In the genomic region with DNA sequence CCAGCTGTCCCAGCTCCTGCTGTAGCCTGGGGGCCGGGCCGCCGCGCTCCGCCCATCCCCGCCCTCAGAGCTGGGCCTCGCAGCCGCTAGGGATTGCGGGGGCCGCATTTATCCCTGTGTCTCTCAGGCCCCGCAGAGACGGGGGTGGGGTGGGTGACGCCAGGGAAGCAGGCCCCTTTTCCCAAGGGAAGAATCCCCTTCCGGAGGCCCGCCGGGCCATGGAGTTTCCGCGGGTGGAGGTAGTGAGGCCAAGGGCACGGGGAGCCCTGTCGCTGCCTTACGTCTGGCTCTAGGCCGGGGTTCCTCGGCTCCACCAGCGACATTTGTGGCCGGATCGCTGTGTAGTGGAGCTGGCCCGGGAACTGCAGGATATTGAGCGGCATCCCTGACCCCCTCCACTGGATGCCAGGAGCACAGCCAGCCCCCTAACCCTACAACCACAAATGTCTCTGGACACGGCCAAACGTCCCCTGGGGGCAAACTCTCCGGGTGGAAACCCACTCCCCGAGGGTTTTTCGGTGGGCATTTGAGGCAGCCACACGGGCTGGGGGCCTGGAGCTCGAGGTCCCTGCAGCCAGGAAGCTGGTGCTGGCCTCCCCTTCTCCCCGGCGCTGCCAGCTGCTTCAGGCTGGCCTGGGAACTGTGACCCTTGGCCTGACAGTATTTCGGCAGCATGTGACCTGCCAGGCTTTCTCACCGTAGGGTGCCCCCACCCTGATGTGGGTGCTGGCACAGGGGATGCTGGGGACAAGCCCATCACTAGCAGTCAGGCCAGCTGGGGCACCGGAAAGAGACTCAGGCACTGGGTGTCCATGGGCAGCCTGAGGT, we compare ENCODE assay signal across 8 cellular contexts. TPM values are rescaled to one million over a fixed set of nuclear protein-coding genes. Genes with fewer than 3 reads are reported as not detected.
DNase-seq lines count a peak whose midpoint lies in the region; ATAC-seq, FAIRE-seq and TF ChIP-seq lines count a peak whose summit lies in the region.

No MANE protein-coding gene starts in this region.

- peak overlapping the region; percentile 86 for H4K91ac ChIP-seq in H1 (replicated peaks; ENCODE audit: insufficient read length, low read length)

- no peak for TF ChIP-seq RAD21 in H1 (IDR thresholded peaks at IDR 0.05 in 1 of 2, conservative IDR thresholded peaks at IDR 0.05 in 1 of 2; ENCODE audit: low read depth in 2 of 2, low read length in 2 of 2)

- H3K27me3 ChIP-seq in RWPE2 (ENCODE audit: insufficient read depth, poor library complexity, severe bottlenecking): peaks cover 4% of the 10 kb centered on the region
- H3K27me3 ChIP-seq in H1 (replicated peaks in 1 of 4; ENCODE audit: control insufficient read depth in 3 of 4, extremely low read depth in 1 of 4, insufficient read depth in 3 of 4, low read length in 3 of 4): peaks cover 0 to 16% (median 11%) of the 10 kb centered on the region in 4 experiments; a peak in 6 of 7 replicates
- peaks cover 3% of the 10 kb centered on the region for H3K27me3 ChIP-seq in thymus (ENCODE audit: control insufficient read depth, insufficient read depth)

- H3K79me2 ChIP-seq in H1 (ENCODE audit: control insufficient read depth in 1 of 2, insufficient read depth in 2 of 2, low read length in 2 of 2): no peaks in the 10 kb centered on the region

- peak in 1 of 2 experiments; percentile 11; a peak in 1 of 3 replicates for TF ChIP-seq EP300 in H1 (IDR thresholded peaks at IDR 0.05; ENCODE audit: borderline replicate concordance in 1 of 2, low read depth in 2 of 2, low read length in 2 of 2)

- peak overlapping the region; percentile 84 to 95 for H3K4me2 ChIP-seq in H1 (ENCODE audit: insufficient read depth in 1 of 2, low read depth in 2 of 2, low read length in 2 of 2)

- H2BK12ac ChIP-seq in H1 (ENCODE audit: low read depth, low read length): peak overlapping the region; percentile 92; the same call in 1 of the 2 replicates

- H3K9ac ChIP-seq in H1 (replicated peaks in 1 of 4; ENCODE audit: extremely low read depth in 1 of 4, low read depth in 3 of 4, low read length in 3 of 4): no peak overlapping the region; a peak in 2 of 7 replicates

- H3K27ac ChIP-seq in RWPE2 (ENCODE audit: poor library complexity, severe bottlenecking) (no peak overlapping the region), H1 (ENCODE audit: low read depth, low read length) (no peak overlapping the region), mesodermal cell (ENCODE audit: low read depth, low read length, severe bottlenecking) (peak overlapping the region; percentile 58), thymus (ENCODE audit: low read depth) (peak overlapping the region; percentile 36)

- TF ChIP-seq CTCF in RWPE2 (IDR thresholded peaks at IDR 0.05; ENCODE audit: poor library complexity, severe bottlenecking) (no peak), H1 (IDR thresholded peaks at IDR 0.05; ENCODE audit: control extremely low read depth in 1 of 3, insufficient read depth in 1 of 3, low read depth in 1 of 3, low read length in 3 of 3) (no peak)

- H3K9me3 ChIP-seq in RWPE2 (ENCODE audit: severe bottlenecking) (no peaks in the 10 kb centered on the region), H1 (ENCODE audit: insufficient read depth in 2 of 2, low read depth in 1 of 2, low read length in 1 of 2) (no peaks in the 10 kb centered on the region), mesodermal cell (ENCODE audit: control insufficient read depth, low read length) (no peaks in the 10 kb centered on the region), thymus (ENCODE audit: control insufficient read depth) (no peaks in the 10 kb centered on the region)

- H3K4me3 ChIP-seq in RWPE2 (ENCODE audit: severe bottlenecking) (peak overlapping the region; percentile 25), H1 (ENCODE audit: extremely low read depth in 1 of 4, insufficient read depth in 2 of 4, low read depth in 3 of 4, low read length in 4 of 4) (peak overlapping the region; percentile 26 to 59 (median 48)), mesodermal cell (ENCODE audit: extremely low read depth, insufficient read depth, low read length, poor library complexity, severe bottlenecking) (no peak overlapping the region), thymus (ENCODE audit: low read length) (peak overlapping the region; percentile 34)

- H3K4me1 ChIP-seq in RWPE2 (ENCODE audit: insufficient read depth, poor library complexity, severe bottlenecking) (no peaks in the 10 kb centered on the region), H1 (replicated peaks in 1 of 4; ENCODE audit: control insufficient read depth in 3 of 4, insufficient read depth in 4 of 4, low read length in 3 of 4) (peaks cover 3 to 37% (median 29%) of the 10 kb centered on the region in 4 experiments), mesodermal cell (ENCODE audit: control insufficient read depth, insufficient read depth, low read length, poor library complexity, severe bottlenecking) (peaks cover 17% of the 10 kb centered on the region), thymus (ENCODE audit: control insufficient read depth, insufficient read depth, low read length) (peaks cover 5% of the 10 kb centered on the region)

- POLR2A ChIA-PET in H1 (lab: Charles Lee; ENCODE audit: partially characterized antibody): interaction anchor here (0.6 to 3.2 kb wide), 9 partner anchors 10 to 249 kb away, joined by 3 to 22 read pairs (median 5); a partner anchor contains a TSS

- CTCF ChIA-PET in H1 (lab: Charles Lee; ENCODE audit: partially characterized antibody): interaction anchor here (0.6 to 8.2 kb wide), 15 partner anchors 10 to 186 kb away, joined by 3 to 93 read pairs (median 7); a partner anchor contains a TSS

- no peak overlapping the region for H2AK5ac ChIP-seq in H1 (ENCODE audit: low read depth, low read length)

- no peak overlapping the region for H3K14ac ChIP-seq in H1 (ENCODE audit: insufficient read length)

- H4K8ac ChIP-seq in H1 (ENCODE audit: extremely low read depth, insufficient read depth, low read length): peak overlapping the region; percentile 84

- 16% methylated on average over 35 of the region's 40 CpGs; no CpG with 5 or more reads in 1 of the 2 experiments for WGBS in H1 (ENCODE audit: extremely low coverage in 1 of 2, insufficient coverage in 1 of 2, insufficient read length in 1 of 2, insufficient replicate concordance in 2 of 2, low coverage in 1 of 2, low lambda C conversion rate in 2 of 2, missing lambda C conversion rate in 1 of 2), 2 experiments
- 7 to 8% methylated on average over 26 to 36 of the region's 40 CpGs for WGBS in mesodermal cell (ENCODE audit: insufficient coverage in 2 of 2), 2 experiments
- 25% methylated on average over 40 of the region's 40 CpGs for WGBS in thymus

- H3K56ac ChIP-seq in H1 (replicated peaks; ENCODE audit: insufficient read length, low read depth, low read length): peak overlapping the region; percentile 32

- H3K36me3 ChIP-seq in RWPE2 (ENCODE audit: low read depth): no peaks in the 10 kb centered on the region
- H3K36me3 ChIP-seq in H1 (ENCODE audit: control insufficient read depth in 2 of 4, insufficient read depth in 4 of 4, low read length in 3 of 4): no peaks in the 10 kb centered on the region
- H3K36me3 ChIP-seq in mesodermal cell (ENCODE audit: control insufficient read depth, insufficient read depth, low read length): peaks cover 8% of the 10 kb centered on the region
- no peaks in the 10 kb centered on the region for H3K36me3 ChIP-seq in thymus (ENCODE audit: control insufficient read depth, insufficient read depth)

- peak overlapping the region; percentile 90 for H2BK20ac ChIP-seq in H1 (ENCODE audit: low read length)

- H3K18ac ChIP-seq in H1 (ENCODE audit: extremely low read depth, low read length): peak overlapping the region; percentile 81

- H3K79me1 ChIP-seq in H1 (ENCODE audit: low read depth, low read length): no peaks in the 10 kb centered on the region

- TF ChIP-seq POLR2A in H1 (IDR thresholded peaks at IDR 0.05; ENCODE audit: control extremely low read depth in 1 of 2, low read depth in 2 of 2, low read length in 2 of 2): no peak

- H4K5ac ChIP-seq in H1 (ENCODE audit: insufficient read length, low read depth, low read length): peak overlapping the region; percentile 55

- peak; percentile 97 for ATAC-seq in GM19351 (IDR thresholded peaks at IDR 0.05; ENCODE audit: unreplicated experiment)
- ATAC-seq in HG03442 (IDR thresholded peaks at IDR 0.05; ENCODE audit: unreplicated experiment): peak; percentile 84
- ATAC-seq in RWPE2 (ENCODE audit: low read depth): peak; percentile 36

- no peak overlapping the region for H2BK120ac ChIP-seq in H1 (replicated peaks; ENCODE audit: low read depth, low read length)

- peak overlapping the region; percentile 87; the same call in 1 of the 2 replicates for H2BK5ac ChIP-seq in H1 (ENCODE audit: low read depth, low read length)

- H3K23me2 ChIP-seq in H1 (ENCODE audit: low read depth, low read length): peaks cover 11% of the 10 kb centered on the region; the same call in 1 of the 2 replicates

- peaks cover 2 to 4% of the 10 kb centered on the region in 2 experiments for H4K20me1 ChIP-seq in H1 (replicated peaks in 1 of 2; ENCODE audit: control insufficient read depth in 1 of 2, insufficient read depth in 2 of 2, low read length in 2 of 2)

- peak overlapping the region; percentile 85 for H3K4ac ChIP-seq in H1 (replicated peaks; ENCODE audit: insufficient read length, low read depth, low read length)

- no peak overlapping the region for H3K23ac ChIP-seq in H1 (ENCODE audit: insufficient read length)

- H2BK15ac ChIP-seq in H1 (ENCODE audit: low read length): no peak overlapping the region

- no peak overlapping the region; the same call in 1 of the 2 replicates for H2AFZ ChIP-seq in H1 (ENCODE audit: low read length)

- FAIRE-seq in H1 (lab: Jason Lieb, UNC): no peak

- peak; percentile 66 for DNase-seq in COLO668 (lab: John Stamatoyannopoulos, UW; ENCODE audit: unreplicated experiment)
- DNase-seq in RWPE2 (ENCODE audit: low spot score): no peak
- DNase-seq in H1 (ENCODE audit: low read depth in 1 of 2, low spot score in 2 of 2): peak in 1 of 2 experiments; percentile 64
- DNase-seq in GM03348 (ENCODE audit: low spot score): no peak

RNA-seq across cellular contexts. Expression of a gene that starts 12.0 kb away (rescaled TPM):
- total RNA-seq in H1 (2021; fragmentation: NEBNext Ultra II Directional; extraction: Animal tissue kit (Norgen Biotek cat#: 25700)): 0.46 and 0.52 TPM in 2 replicates
- polyA plus RNA-seq in H1 (2011; rRNA removed) (1.3 and 1.6 TPM in 2 replicates), thymus (26.7 TPM)
- polyA plus RNA-seq in H1 (2011; cell fraction: cytosol; rRNA removed): 1.5 TPM
- 2.0 TPM for polyA plus RNA-seq in H1 (2011; cell fraction: nucleus; rRNA removed)
- 0.75 to 2.2 TPM (median 1.1 TPM) in 4 replicates for polyA plus RNA-seq in H1 (2012, experiment 1 of 2)
- 0.81 TPM for polyA plus RNA-seq in H1 (2012, experiment 2 of 2)
- 1.2 TPM for polyA plus RNA-seq in H1 (2013, experiment 1 of 2)
- 1.2 TPM for polyA plus RNA-seq in H1 (2013, experiment 2 of 2)
- polyA minus RNA-seq in H1 (2011; rRNA and poly(A)+ RNA removed): 1.2 and 1.8 TPM in 2 replicates
- polyA minus RNA-seq in H1 (2011; cell fraction: cytosol; rRNA and poly(A)+ RNA removed): not detected
- polyA minus RNA-seq in H1 (2011; cell fraction: nucleus; rRNA and poly(A)+ RNA removed): 0.30 TPM
- not detected for polyA plus RNA-seq in mesodermal cell (2013, experiment 1 of 2)
- polyA plus RNA-seq in mesodermal cell (2013, experiment 2 of 2): not detected

RNA-seq across cellular contexts. Expression of a gene that starts 22.5 kb away (rescaled TPM):
- 17.1 and 18.3 TPM in 2 replicates for total RNA-seq in H1 (2021; fragmentation: NEBNext Ultra II Directional; extraction: Animal tissue kit (Norgen Biotek cat#: 25700))
- 55.8 and 58.7 TPM in 2 replicates for polyA plus RNA-seq in H1 (2011; rRNA removed)
- polyA plus RNA-seq in H1 (2011; cell fraction: cytosol; rRNA removed): 47.4 TPM
- 60.7 TPM for polyA plus RNA-seq in H1 (2011; cell fraction: nucleus; rRNA removed)
- 8.3 to 26.4 TPM (median 23.9 TPM) in 4 replicates for polyA plus RNA-seq in H1 (2012, experiment 1 of 2)
- polyA plus RNA-seq in H1 (2012, experiment 2 of 2): 21.0 TPM
- 21.4 TPM for polyA plus RNA-seq in H1 (2013, experiment 1 of 2)
- 20.6 TPM for polyA plus RNA-seq in H1 (2013, experiment 2 of 2)
- 23.1 and 27.5 TPM in 2 replicates for polyA minus RNA-seq in H1 (2011; rRNA and poly(A)+ RNA removed)
- polyA minus RNA-seq in H1 (2011; cell fraction: cytosol; rRNA and poly(A)+ RNA removed): 29.0 TPM
- polyA minus RNA-seq in H1 (2011; cell fraction: nucleus; rRNA and poly(A)+ RNA removed): 19.2 TPM
- polyA plus RNA-seq in mesodermal cell (2013, experiment 1 of 2): 131 TPM
- 126 TPM for polyA plus RNA-seq in mesodermal cell (2013, experiment 2 of 2)
- 14.3 TPM for polyA plus RNA-seq in thymus

Comparison
In these comparisons a context has a peak if more than half of its experiments do, and no peak if none do; other contexts are left out.
1. ATAC-seq: peak in every context shown above with its lines; median percentile 97 in GM19351; 84 in HG03442; 36 in RWPE2.
2. H3K27ac ChIP-seq: peak in mesodermal cell (single experiment) and thymus (single experiment); none in RWPE2 (single experiment) and H1 (single experiment).